Comparison of ENCODE assay signal across 18 cellular contexts in genomic region chr2:158060862-158061435, GRCh38. TPM values are rescaled to one million over a fixed set of nuclear protein-coding genes. Genes with fewer than 3 reads are reported as not detected.
DNase-seq lines count a peak whose midpoint lies in the region; ATAC-seq and TF ChIP-seq lines count a peak whose summit lies in the region.
"Had no signal": no experiment of that assay in that cellular context is flagged by ENCODE, and none has a peak within 500 bp of the region (broad histone marks: within the 10 kb centered on the region; RNA-seq: fewer than 3 reads in every experiment).

No MANE protein-coding gene starts in this region.

- H2BK12ac ChIP-seq in mesenchymal stem cell (ENCODE audit: low read length in 2 of 2), result no peak overlapping the region

- H4K20me1 ChIP-seq in IMR-90 (ENCODE audit: insufficient read depth, low read length), result no peaks in the 10 kb centered on the region

- H3K4me2 ChIP-seq in IMR-90 (ENCODE audit: low read depth, low read length) (no peak overlapping the region), mesenchymal stem cell (ENCODE audit: low read length, poor library complexity, severe bottlenecking) (no peak overlapping the region)

- H3K56ac ChIP-seq in IMR-90 (ENCODE audit: extremely low read depth, insufficient read depth, low read length), result no peak overlapping the region

- H3K9ac ChIP-seq in IMR-90 (ENCODE audit: low read depth, low read length) (no peak overlapping the region), mesenchymal stem cell (ENCODE audit: low read length) (no peak overlapping the region)

- H4K91ac ChIP-seq in IMR-90 (ENCODE audit: insufficient read depth, low read depth, low read length), result no peak overlapping the region
- no peak overlapping the region for H4K91ac ChIP-seq in mesenchymal stem cell (ENCODE audit: low read length)

- POLR2A ChIA-PET in IMR-90 (lab: Charles Lee; ENCODE audit: unreplicated experiment), result no interaction called here

- H2AK9ac ChIP-seq in IMR-90 (replicated peaks; ENCODE audit: low read depth, low read length, poor library complexity), result no peak overlapping the region

- in situ Hi-C loops in IMR-90 (cut with MboI; ENCODE audit: low sequenced_read_pairs), result no loop called here

- H2AFZ ChIP-seq in IMR-90 (replicated peaks; ENCODE audit: low read length, poor library complexity) (no peak overlapping the region), mesenchymal stem cell (ENCODE audit: low read depth, low read length) (no peak overlapping the region)

- WGBS in IMR-90 (ENCODE audit: extremely low coverage in 2 of 2, insufficient read length in 1 of 2), 2 experiments, result no CpG with 5 or more reads among the region's 5 CpGs
- WGBS in mesenchymal stem cell, result 58% methylated on average over 4 of the region's 5 CpGs

- no peak overlapping the region for H2BK5ac ChIP-seq in IMR-90 (ENCODE audit: low read depth, low read length, poor library complexity, severe bottlenecking)
- H2BK5ac ChIP-seq in mesenchymal stem cell (ENCODE audit: low read depth, low read length, poor library complexity, severe bottlenecking), result no peak overlapping the region

- CTCF ChIA-PET in IMR-90 (lab: Yijun Ruan, JAX), result no interaction called here

- no peaks in the 10 kb centered on the region for H3K9me3 ChIP-seq in IMR-90 (ENCODE audit: control insufficient read depth, insufficient read depth, low read length)
- no peaks in the 10 kb centered on the region for H3K9me3 ChIP-seq in mesenchymal stem cell (ENCODE audit: control insufficient read depth, low read length)
- H3K9me3 ChIP-seq: neutrophil, vagina had no signal

- BruUV-seq in IMR-90 (replicated peaks; lab: Mats Ljungman, UMichigan), result no TSS peak

- H3K27me3 ChIP-seq in IMR-90 (ENCODE audit: control insufficient read depth, insufficient read depth, low read length) (no peaks in the 10 kb centered on the region), mesenchymal stem cell (ENCODE audit: control insufficient read depth in 1 of 2, insufficient read depth in 1 of 2, low read length in 2 of 2) (no peaks in the 10 kb centered on the region)
- H3K27me3 ChIP-seq: esophagus squamous epithelium, neutrophil, vagina had no signal

- H3K4ac ChIP-seq in IMR-90 (ENCODE audit: low read depth, low read length), result no peak overlapping the region
- H3K4ac ChIP-seq in mesenchymal stem cell (ENCODE audit: low read depth in 1 of 2, low read length in 2 of 2), result no peak overlapping the region

- H2BK120ac ChIP-seq in IMR-90 (ENCODE audit: low read depth, low read length), result no peak overlapping the region
- H2BK120ac ChIP-seq in mesenchymal stem cell (ENCODE audit: low read depth, low read length), result no peak overlapping the region

- H3K14ac ChIP-seq in IMR-90 (replicated peaks; ENCODE audit: low read depth, low read length) (no peak overlapping the region), mesenchymal stem cell (ENCODE audit: low read length in 2 of 2) (no peak overlapping the region)

- no peak overlapping the region for H4K8ac ChIP-seq in IMR-90 (ENCODE audit: low read depth in 2 of 2, low read length in 2 of 2)
- no peak overlapping the region for H4K8ac ChIP-seq in mesenchymal stem cell (ENCODE audit: low read length)

- TF ChIP-seq RAD21 in IMR-90 (IDR thresholded peaks at IDR 0.05; ENCODE audit: low read length), result no peak

- H3K18ac ChIP-seq in IMR-90 (ENCODE audit: low read depth, low read length) (no peak overlapping the region), mesenchymal stem cell (ENCODE audit: low read depth in 1 of 2, low read length in 2 of 2) (no peak overlapping the region)

- dilution Hi-C loops in IMR-90 (cut with HindIII; ENCODE audit: low sequenced_read_pairs, unreplicated experiment), result no loop called here

- no peak overlapping the region for H4K5ac ChIP-seq in IMR-90 (ENCODE audit: low read depth, low read length)

- H2BK20ac ChIP-seq in IMR-90 (ENCODE audit: low read depth, low read length), result no peak overlapping the region

- ATAC-seq in IMR-90 (ENCODE audit: low read depth) (no peak; the same call in 1 of the 2 replicates), HG02840 (IDR thresholded peaks at IDR 0.05; ENCODE audit: low FRiP score, unreplicated experiment) (no peak), HG02642 (IDR thresholded peaks at IDR 0.05; ENCODE audit: poor library complexity, unreplicated experiment) (no peak)
- ATAC-seq: activated naive CD8-positive, alpha-beta T cell treated with anti-CD3 and anti-CD28 coated beads, Interleukin-2, amount 50 U/mL, for 24 hours; activated T-cell treated with anti-CD3 and anti-CD28 coated beads, Interleukin-2, amount 50 U/mL, for 4 hours had no signal

- H3K4me1 ChIP-seq in IMR-90 (ENCODE audit: control insufficient read depth, insufficient read depth, low read length), result no peaks in the 10 kb centered on the region
- peaks cover 2% of the 10 kb centered on the region for H3K4me1 ChIP-seq in mesenchymal stem cell (ENCODE audit: control insufficient read depth, insufficient read depth, low read depth, low read length)
- H3K4me1 ChIP-seq: esophagus squamous epithelium, vagina had no signal

- no peaks in the 10 kb centered on the region for H3K79me1 ChIP-seq in IMR-90 (ENCODE audit: low read depth in 1 of 2, low read length in 2 of 2)
- H3K79me1 ChIP-seq in mesenchymal stem cell (replicated peaks; ENCODE audit: low read length, poor library complexity, severe bottlenecking), result no peaks in the 10 kb centered on the region

- peak; percentile 44 for DNase-seq in AG09319 (ENCODE audit: extremely low read depth, low read depth)
- DNase-seq in IMR-90, result peak; percentile 13
- peak; percentile 74 for DNase-seq in choroid plexus epithelial cell (ENCODE audit: low read depth)
- peak; percentile 49 for DNase-seq in mesenchymal stem cell
- no peak for DNase-seq in NCI-H526 (lab: John Stamatoyannopoulos, UW)
- no peak for DNase-seq in OCI-M2 (lab: John Stamatoyannopoulos, UW; ENCODE audit: unreplicated experiment)
- DNase-seq: activated naive CD8-positive, alpha-beta T cell treated with anti-CD3 and anti-CD28 coated beads, Interleukin-2, amount 50 U/mL, for 24 hours; activated T-cell treated with anti-CD3 and anti-CD28 coated beads, Interleukin-2, amount 50 U/mL, for 4 hours; esophagus squamous epithelium; NCI-H2081 treated with DMSO at 0.1 percent for 48 hours; RPMI8226; stimulated activated naive CD4-positive, alpha-beta T cell treated with Interleukin-2 at 50 U/mL for 16 hours; T-helper 2 cell had no signal

- H3K27ac ChIP-seq in IMR-90 (ENCODE audit: insufficient read depth, low read length) (no peak overlapping the region), mesenchymal stem cell (ENCODE audit: low read length, poor library complexity, severe bottlenecking) (no peak overlapping the region)
- H3K27ac ChIP-seq: coronary artery, esophagus squamous epithelium, neutrophil, vagina had no signal

- H3K36me3 ChIP-seq in IMR-90 (ENCODE audit: control insufficient read depth, insufficient read depth, low read length) (no peaks in the 10 kb centered on the region), mesenchymal stem cell (ENCODE audit: control insufficient read depth in 1 of 2, insufficient read depth in 2 of 2, low read depth in 1 of 2, low read length in 2 of 2) (no peaks in the 10 kb centered on the region)
- H3K36me3 ChIP-seq: esophagus squamous epithelium, neutrophil, vagina had no signal

- H3K4me3 ChIP-seq in IMR-90 (ENCODE audit: insufficient read depth, low read depth, low read length) (no peak overlapping the region), choroid plexus epithelial cell (ENCODE audit: low read depth, low read length) (no peak overlapping the region), mesenchymal stem cell (ENCODE audit: insufficient read depth in 1 of 2, low read depth in 1 of 2, low read length in 2 of 2) (no peak overlapping the region)
- H3K4me3 ChIP-seq: coronary artery, esophagus squamous epithelium, vagina had no signal

- H3K9me1 ChIP-seq in IMR-90 (ENCODE audit: insufficient read depth, low read length), result no peaks in the 10 kb centered on the region

- no peak overlapping the region for H2AK5ac ChIP-seq in IMR-90 (ENCODE audit: low read depth, low read length)
- H2AK5ac ChIP-seq in mesenchymal stem cell (ENCODE audit: low read length, severe bottlenecking), result no peak overlapping the region

- no peak overlapping the region for H2BK15ac ChIP-seq in IMR-90 (ENCODE audit: low read depth, low read length)
- no peak overlapping the region for H2BK15ac ChIP-seq in mesenchymal stem cell (ENCODE audit: low read depth, poor library complexity, severe bottlenecking)

- TF ChIP-seq CTCF in AG09319 (IDR thresholded peaks at IDR 0.05; ENCODE audit: low read depth, low read length), result no peak
- no peak for TF ChIP-seq CTCF in IMR-90 (conservative IDR thresholded peaks at IDR 0.05; ENCODE audit: low read depth, low read length)
- no peak for TF ChIP-seq CTCF in choroid plexus epithelial cell (conservative IDR thresholded peaks at IDR 0.05; ENCODE audit: low read depth, low read length)

- H3K23ac ChIP-seq in IMR-90 (ENCODE audit: low read depth, low read length), result no peak overlapping the region
- no peak overlapping the region for H3K23ac ChIP-seq in mesenchymal stem cell (ENCODE audit: low read length in 2 of 2)

- TF ChIP-seq POLR2A in IMR-90 (IDR thresholded peaks at IDR 0.05; ENCODE audit: low read depth, low read length), result no peak

- intact Hi-C loops in IMR-90 (cut with micrococcal nuclease), result no loop called here

TF ChIP-seq in IMR-90, 13 proteins besides CTCF, POLR2A, EP300 and RAD21:
- TF ChIP-seq FOS (IDR thresholded peaks at IDR 0.05; ENCODE audit: low read depth, low read length) (no peak), MXI1 (IDR thresholded peaks at IDR 0.05; ENCODE audit: borderline replicate concordance, low read depth, low read length) (no peak), BHLHE40 (IDR thresholded peaks at IDR 0.05; ENCODE audit: low read depth, low read length) (no peak)

RNA-seq across cellular contexts. Expression of gene UPP2, which starts 40.7 kb away (rescaled TPM):
- not detected in 2 replicates for total RNA-seq in IMR-90 (2012; rRNA removed)
- polyA plus RNA-seq in IMR-90 (2012; rRNA removed), result not detected in 2 replicates
- polyA plus RNA-seq in IMR-90 (2012; cell fraction: cytosol; rRNA removed), result not detected in 2 replicates
- polyA plus RNA-seq in IMR-90 (2012; cell fraction: nucleus; rRNA removed; ENCODE audit: low replicate concordance), result not detected in 2 replicates
- polyA plus RNA-seq in mesenchymal stem cell (2013, experiment 1 of 2), result not detected
- polyA plus RNA-seq in mesenchymal stem cell (2013, experiment 2 of 2), result not detected
- total RNA-seq: activated T-cell treated with anti-CD3 and anti-CD28 coated beads, Interleukin-2, amount 50 U/mL, for 4 hours; esophagus squamous epithelium; vagina had no signal

Comparison
In these comparisons a context has a peak if more than half of its experiments do, and no peak if none do; other contexts are left out.
1. DNase-seq: peak in AG09319 (single experiment), IMR-90 (single experiment), choroid plexus epithelial cell (single experiment) and mesenchymal stem cell (single experiment); none in NCI-H526 (0 of 2) and OCI-M2 (single experiment).